In the genomic region with DNA sequence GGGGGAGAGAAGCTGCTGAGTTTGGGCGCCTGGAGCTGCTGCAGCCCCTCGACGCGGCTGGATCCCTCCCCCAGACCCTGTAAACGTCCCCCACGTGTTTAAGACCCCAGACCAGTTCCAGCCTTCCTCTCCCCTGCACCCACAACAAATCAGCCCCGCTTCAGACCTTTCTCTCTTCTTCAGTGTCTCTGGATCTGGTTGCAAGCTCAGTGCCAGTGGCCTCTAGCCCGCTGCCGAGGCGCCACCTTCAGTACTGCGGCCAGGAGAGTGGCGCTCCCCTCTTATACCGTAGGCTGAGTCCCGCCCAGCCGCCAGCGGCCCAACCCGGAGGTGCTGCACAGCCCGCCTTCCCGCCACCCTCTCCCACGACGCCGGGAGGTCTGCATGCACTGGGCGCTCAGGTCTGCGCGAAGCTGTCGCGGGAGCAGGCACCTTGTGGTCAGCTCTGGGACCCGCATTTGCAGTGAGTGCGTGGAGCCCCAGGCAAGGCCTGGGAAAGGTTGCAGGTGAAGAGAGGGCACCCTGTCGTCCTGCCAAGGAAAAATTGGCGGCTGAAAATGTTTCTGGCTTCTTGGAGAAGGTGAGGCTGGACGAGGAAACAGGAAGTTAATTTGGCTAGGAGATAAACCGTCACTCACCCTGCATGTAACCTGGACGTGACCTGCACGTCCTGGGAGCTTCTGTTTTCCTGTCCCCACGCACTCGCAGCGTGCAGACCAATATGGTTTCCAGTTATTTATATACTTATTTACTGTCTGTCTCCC, we compare ENCODE assay signal across 8 cellular contexts. TPM values are rescaled to one million over a fixed set of nuclear protein-coding genes. Genes with fewer than 3 reads are reported as not detected.
DNase-seq lines count a peak whose midpoint lies in the region; ATAC-seq lines count a peak whose summit lies in the region.

A gene with protein sequence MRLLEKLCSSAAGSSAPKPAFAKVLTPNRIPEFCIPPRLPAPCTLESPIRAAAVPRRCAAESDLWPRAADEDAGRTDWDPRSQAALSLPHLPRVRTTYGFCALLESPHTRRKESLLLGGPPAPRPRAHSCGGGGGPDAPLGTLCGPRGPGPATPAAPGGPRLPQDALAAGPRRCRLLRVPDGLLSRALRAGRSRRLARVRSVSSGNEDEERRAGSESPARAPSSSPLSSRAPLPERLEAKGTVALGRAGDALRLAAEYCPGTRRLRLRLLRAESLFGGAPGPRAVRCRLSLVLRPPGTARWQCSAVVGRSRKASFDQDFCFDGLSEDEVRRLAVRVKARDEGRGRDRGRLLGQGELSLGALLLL (minus strand): TSS at position 257 of the 764 bp plus-strand sequence. CDS start 301 bp downstream, outside the sequence.

- ATAC-seq in Right ventricle myocardium superior (ENCODE audit: poor library complexity) (peak; percentile 84), HG03139 (IDR thresholded peaks at IDR 0.05; ENCODE audit: unreplicated experiment) (no peak), HG03135 (IDR thresholded peaks at IDR 0.05; ENCODE audit: unreplicated experiment) (no peak), HG02885 (IDR thresholded peaks at IDR 0.05; ENCODE audit: poor library complexity, unreplicated experiment) (no peak)

- intact Hi-C loops in Right ventricle myocardium superior (cut with DNase I) (no loop called here), posterior vena cava (cut with DNase I) (no loop called here)

- DNase-seq in NCI-H82 (lab: John Stamatoyannopoulos, UW): peak; percentile 60
- DNase-seq in NCI-H82 treated with DMSO at 0.1 percent for 48 hours (lab: John Stamatoyannopoulos, UW; ENCODE audit: unreplicated experiment): no peak
- DNase-seq in activated T-cell treated with anti-CD3 and anti-CD28 coated beads, Interleukin-2, amount 50 U/mL, for 48 hours: peak; percentile 49 to 59
- DNase-seq in Right ventricle myocardium superior: peak; percentile 76
- peak; percentile 83 for DNase-seq in posterior vena cava (ENCODE audit: low spot score)

RNA-seq across cellular contexts. Expression of the gene that starts here (rescaled TPM):
- 1.5 TPM for total RNA-seq in Right ventricle myocardium superior
- total RNA-seq in posterior vena cava: 1 to 10 TPM; 1.1 to 2.0 TPM
